ENCODE assay signal across 10 cellular contexts in the genomic region with DNA sequence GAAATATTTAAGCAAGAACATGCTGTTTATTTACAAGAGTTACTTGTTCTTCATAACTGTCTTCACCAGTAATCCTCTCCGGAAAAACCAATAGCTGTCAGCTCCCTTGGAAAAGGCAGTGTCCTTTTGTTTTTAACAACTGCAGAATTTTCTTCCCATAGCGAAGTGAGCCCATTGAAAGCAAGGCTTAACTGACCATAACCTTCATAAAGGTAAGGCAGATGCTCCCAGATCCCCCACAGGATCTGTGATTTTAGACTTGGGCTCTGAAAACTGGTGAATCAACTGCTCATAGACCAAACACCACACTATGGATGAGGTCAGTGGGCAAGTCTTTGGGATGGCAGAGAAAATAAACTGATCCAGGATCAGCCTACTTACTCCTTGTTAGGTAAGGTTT.
DNase-seq lines count a peak whose midpoint lies in the region; ATAC-seq and TF ChIP-seq lines count a peak whose summit lies in the region.
"Had no signal": no experiment of that assay in that cellular context is flagged by ENCODE, and none has a peak within 500 bp of the region (broad histone marks: within the 10 kb centered on the region; RNA-seq: fewer than 3 reads in every experiment).

No MANE protein-coding gene starts in this region.

- DNase-seq in Right ventricle myocardium superior (no peak), cardiac septum (ENCODE audit: low spot score) (no peak), epithelial cell of proximal tubule (ENCODE audit: low read depth) (no peak), myocyte (ENCODE audit: low read depth) (peak; percentile 47), uterus (no peak), transverse colon (no peak), NCI-H2171 treated with DMSO at 0.1 percent for 48 hours (lab: John Stamatoyannopoulos, UW) (no peak), retina (no peak)
- DNase-seq: activated T-cell treated with anti-CD3 and anti-CD28 coated beads, Interleukin-2, amount 50 U/mL, for 4 hours; NCI-H2171 had no signal

- H3K36me3 ChIP-seq in uterus (no peaks in the 10 kb centered on the region), transverse colon (no peaks in the 10 kb centered on the region)

- H3K4me1 ChIP-seq in uterus (no peaks in the 10 kb centered on the region), transverse colon (peaks cover 0 to 35% (median 17%) of the 10 kb centered on the region in 4 donors)

- H3K27me3 ChIP-seq in uterus = no peaks in the 10 kb centered on the region
- no peaks in the 10 kb centered on the region for H3K27me3 ChIP-seq in transverse colon

- H3K4me3 ChIP-seq in epithelial cell of proximal tubule (ENCODE audit: low read depth, low read length) (peak overlapping the region; percentile 34), uterus (peak overlapping the region in 1 of 2 donors; percentile 19), transverse colon (peak overlapping the region in 1 of 4 donors; percentile 10)

- intact Hi-C loops in Right ventricle myocardium superior (cut with DNase I) (no loop called here), cardiac septum (cut with DNase I) (no loop called here), uterus (cut with DNase I; ENCODE audit: low total_unique reads) (no loop called here), transverse colon (cut with DNase I; ENCODE audit: low total_unique reads) (no loop called here)

- peak; percentile 38 for ATAC-seq in Right ventricle myocardium superior (ENCODE audit: poor library complexity)
- ATAC-seq: activated T-cell treated with anti-CD3 and anti-CD28 coated beads, Interleukin-2, amount 50 U/mL, for 4 hours had no signal

- 76 to 83% methylated on average over 2 of the region's 2 CpGs for WGBS in transverse colon (ENCODE audit: low coverage in 1 of 2), 2 donors

- H3K9me3 ChIP-seq in uterus (no peaks in the 10 kb centered on the region), transverse colon (no peaks in the 10 kb centered on the region)

- no peak for TF ChIP-seq CTCF in epithelial cell of proximal tubule (conservative IDR thresholded peaks at IDR 0.05; ENCODE audit: low read depth, low read length)
- no peak for TF ChIP-seq CTCF in uterus (IDR thresholded peaks at IDR 0.05)
- no peak for TF ChIP-seq CTCF in transverse colon (IDR thresholded peaks at IDR 0.05)

- TF ChIP-seq POLR2A in uterus (IDR thresholded peaks at IDR 0.05) (no peak), transverse colon (IDR thresholded peaks at IDR 0.05) (no peak)

- H3K27ac ChIP-seq in uterus = peak overlapping the region; percentile 27 to 60
- H3K27ac ChIP-seq in transverse colon = peak overlapping the region in 2 of 4 donors; percentile 25 to 47

- in situ Hi-C loops in transverse colon (cut with MboI; ENCODE audit: low pct_ligation_motif_present in 1 of 4, low pct_unique_long_range_greater_than_20kb in 1 of 4, low sequenced_read_pairs in 3 of 4) = no loop called here

- no peak for TF ChIP-seq EP300 in transverse colon (IDR thresholded peaks at IDR 0.05; ENCODE audit: low read depth)
